In genomic region chr22:22369962-22370265, GRCh38 we compare ENCODE assay signal across 1 cellular context.
TF ChIP-seq lines count a peak whose summit lies in the region.

No MANE protein-coding gene starts in this region.

TF ChIP-seq in GM12878, 131 proteins besides CTCF, POLR2A, EP300 and RAD21 (continued from another document):
- TF ChIP-seq ZNF592 (IDR thresholded peaks at IDR 0.05) (no peak), ZNF207 (IDR thresholded peaks at IDR 0.05; ENCODE audit: borderline replicate concordance) (no peak), RELB (IDR thresholded peaks at IDR 0.05; ENCODE audit: low read depth) (no peak), HCFC1 (IDR thresholded peaks at IDR 0.05; ENCODE audit: low read length) (no peak)
TF ChIP-seq in GM12878: peak in this region for 1.
